Comparison of ENCODE assay signal across 1 cellular context in the genomic region with DNA sequence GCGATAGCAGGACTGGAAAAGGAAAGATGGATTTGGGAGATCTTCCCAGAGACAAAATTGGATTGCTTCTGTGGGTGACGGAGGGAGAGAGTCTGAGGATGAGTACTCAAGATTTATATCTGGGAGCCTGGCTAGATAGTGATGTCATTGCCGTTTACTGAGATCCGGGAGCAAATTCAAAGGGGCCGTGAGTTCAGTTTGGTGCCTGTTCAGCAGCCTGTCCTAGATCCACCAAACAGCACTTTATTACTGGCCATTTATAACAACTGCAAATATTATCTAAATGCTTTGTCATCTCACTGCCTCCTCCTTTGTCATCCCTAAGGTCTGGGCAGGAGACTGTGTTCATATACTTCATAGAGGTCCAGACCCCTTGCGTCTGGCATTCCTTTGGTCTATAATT.
TF ChIP-seq lines count a peak whose summit lies in the region.

No MANE protein-coding gene starts in this region.

TF ChIP-seq in GM12878, 131 proteins besides CTCF, POLR2A, EP300 and RAD21:
- TF ChIP-seq RB1 (IDR thresholded peaks at IDR 0.05; ENCODE audit: borderline replicate concordance) (no peak), CBFB (IDR thresholded peaks at IDR 0.05; ENCODE audit: low read depth) (no peak), TARDBP (IDR thresholded peaks at IDR 0.05; ENCODE audit: borderline replicate concordance) (no peak), CHD1 (IDR thresholded peaks at IDR 0.05; ENCODE audit: low read depth, low read length) (no peak), TAF1 (IDR thresholded peaks at IDR 0.05; ENCODE audit: borderline replicate concordance, low read depth, low read length) (no peak), RELA (IDR thresholded peaks at IDR 0.05; ENCODE audit: borderline replicate concordance, partially characterized antibody) (no peak), ZNF217 (IDR thresholded peaks at IDR 0.05) (no peak), ASH2L (IDR thresholded peaks at IDR 0.05; ENCODE audit: borderline replicate concordance, low read depth) (no peak), SMAD1 (IDR thresholded peaks at IDR 0.05; ENCODE audit: low read depth, partially characterized antibody) (no peak), MXI1 (IDR thresholded peaks at IDR 0.05; ENCODE audit: low read depth, low read length) (no peak)
- TF ChIP-seq, protein P1, sequence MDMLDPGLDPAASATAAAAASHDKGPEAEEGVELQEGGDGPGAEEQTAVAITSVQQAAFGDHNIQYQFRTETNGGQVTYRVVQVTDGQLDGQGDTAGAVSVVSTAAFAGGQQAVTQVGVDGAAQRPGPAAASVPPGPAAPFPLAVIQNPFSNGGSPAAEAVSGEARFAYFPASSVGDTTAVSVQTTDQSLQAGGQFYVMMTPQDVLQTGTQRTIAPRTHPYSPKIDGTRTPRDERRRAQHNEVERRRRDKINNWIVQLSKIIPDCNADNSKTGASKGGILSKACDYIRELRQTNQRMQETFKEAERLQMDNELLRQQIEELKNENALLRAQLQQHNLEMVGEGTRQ (IDR thresholded peaks at IDR 0.05; ENCODE audit: borderline replicate concordance, low read depth, low read length): no peak
- TF ChIP-seq, protein P2, sequence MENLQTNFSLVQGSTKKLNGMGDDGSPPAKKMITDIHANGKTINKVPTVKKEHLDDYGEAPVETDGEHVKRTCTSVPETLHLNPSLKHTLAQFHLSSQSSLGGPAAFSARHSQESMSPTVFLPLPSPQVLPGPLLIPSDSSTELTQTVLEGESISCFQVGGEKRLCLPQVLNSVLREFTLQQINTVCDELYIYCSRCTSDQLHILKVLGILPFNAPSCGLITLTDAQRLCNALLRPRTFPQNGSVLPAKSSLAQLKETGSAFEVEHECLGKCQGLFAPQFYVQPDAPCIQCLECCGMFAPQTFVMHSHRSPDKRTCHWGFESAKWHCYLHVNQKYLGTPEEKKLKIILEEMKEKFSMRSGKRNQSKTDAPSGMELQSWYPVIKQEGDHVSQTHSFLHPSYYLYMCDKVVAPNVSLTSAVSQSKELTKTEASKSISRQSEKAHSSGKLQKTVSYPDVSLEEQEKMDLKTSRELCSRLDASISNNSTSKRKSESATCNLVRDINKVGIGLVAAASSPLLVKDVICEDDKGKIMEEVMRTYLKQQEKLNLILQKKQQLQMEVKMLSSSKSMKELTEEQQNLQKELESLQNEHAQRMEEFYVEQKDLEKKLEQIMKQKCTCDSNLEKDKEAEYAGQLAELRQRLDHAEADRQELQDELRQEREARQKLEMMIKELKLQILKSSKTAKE (IDR thresholded peaks at IDR 0.05; ENCODE audit: low read depth, poor library complexity, severe bottlenecking): no peak
TF ChIP-seq in GM12878: peak in this region for 0.
